ENCODE assay signal across 19 cellular contexts in genomic region chr15:68721886-68722285, GRCh38.
DNase-seq lines count a peak whose midpoint lies in the region; TF ChIP-seq lines count a peak whose summit lies in the region.
"Had no signal": no experiment of that assay in that cellular context is flagged by ENCODE, and none has a peak within 500 bp of the region (broad histone marks: within the 10 kb centered on the region; RNA-seq: fewer than 3 reads in every experiment).

No MANE protein-coding gene starts in this region.

- H3K79me1 ChIP-seq in mesendoderm (ENCODE audit: low read length) = no peaks in the 10 kb centered on the region

- H3K36me3 Mint-ChIP-seq in neural progenitor cell = peaks cover 4% of the 10 kb centered on the region
- H3K36me3 Mint-ChIP-seq: CD8-positive, alpha-beta T cell had no signal

- H3K27ac ChIP-seq in neural progenitor cell (no peak overlapping the region), substantia nigra (ENCODE audit: low read depth, low read length, poor library complexity, severe bottlenecking) (peak overlapping the region; percentile 8), mesendoderm (ENCODE audit: low read depth, low read length) (no peak overlapping the region)
- H3K27ac ChIP-seq: 22Rv1; A549; BLaER1 treated with 17β-estradiol and CSF1 and Interleukin-3, amounts not matched to agents 10 nM and 100 nM; C4-2B had no signal

- H3K36me3 ChIP-seq in neural progenitor cell = no peaks in the 10 kb centered on the region
- H3K36me3 ChIP-seq in mesendoderm (ENCODE audit: control insufficient read depth, insufficient read depth, low read length) = no peaks in the 10 kb centered on the region

- peaks cover 4% of the 10 kb centered on the region for H3K27me3 Mint-ChIP-seq in neural progenitor cell (ENCODE audit: insufficient read depth, low read depth)

- H3K79me2 ChIP-seq in neural progenitor cell (ENCODE audit: low read depth) = no peaks in the 10 kb centered on the region
- no peaks in the 10 kb centered on the region for H3K79me2 ChIP-seq in mesendoderm (ENCODE audit: control insufficient read depth, insufficient read depth, low read length)

- no peak overlapping the region for H3K23ac ChIP-seq in mesendoderm (ENCODE audit: low read length)

- no peak overlapping the region for H2AFZ ChIP-seq in neural progenitor cell (replicated peaks)

- H2BK120ac ChIP-seq in mesendoderm (ENCODE audit: low read depth, low read length) = no peak overlapping the region

- no peak overlapping the region for H4K5ac ChIP-seq in mesendoderm (ENCODE audit: low read length)

- no peaks in the 10 kb centered on the region for H3K4me1 ChIP-seq in neural progenitor cell
- H3K4me1 ChIP-seq in mesendoderm (ENCODE audit: control insufficient read depth, low read depth, low read length) = no peaks in the 10 kb centered on the region
- H3K4me1 ChIP-seq: A549, Caco-2 had no signal

- no peak overlapping the region for H3K56ac ChIP-seq in mesendoderm (ENCODE audit: low read length)

- H3K4me1 Mint-ChIP-seq in neural progenitor cell = peaks cover 6% of the 10 kb centered on the region
- H3K4me1 Mint-ChIP-seq: B cell had no signal

- no peak for TF ChIP-seq CTCF in neural progenitor cell (IDR thresholded peaks at IDR 0.05)

- H2AK5ac ChIP-seq in mesendoderm (ENCODE audit: low read length) = no peak overlapping the region

- in situ Hi-C loops in SK-MEL-5 (cut with HindIII; ENCODE audit: low pct_unique_long_range_greater_than_20kb, low sequenced_read_pairs) = no loop called here

- H3K9ac ChIP-seq in neural progenitor cell (no peak overlapping the region), mesendoderm (ENCODE audit: low read length) (no peak overlapping the region)
- H3K9ac ChIP-seq: BLaER1 treated with 17β-estradiol and CSF1 and Interleukin-3, amounts not matched to agents 10 nM and 100 nM had no signal

- H3K9me3 Mint-ChIP-seq in neural progenitor cell = no peaks in the 10 kb centered on the region
- H3K9me3 Mint-ChIP-seq: CD4-positive, alpha-beta T cell; CD8-positive, alpha-beta T cell had no signal

- peak; percentile 56 for DNase-seq in SK-MEL-5 (ENCODE audit: low read depth, low spot score)
- DNase-seq in foreskin melanocyte = peak; percentile 11
- DNase-seq in neural progenitor cell (ENCODE audit: low spot score) = no peak
- no peak for DNase-seq in substantia nigra (lab: John Stamatoyannopoulos, UW)
- no peak for DNase-seq in NCI-H524 (lab: John Stamatoyannopoulos, UW)
- no peak for DNase-seq in NOMO-1 treated with DMSO at 0.1 percent for 48 hours (lab: John Stamatoyannopoulos, UW; ENCODE audit: unreplicated experiment)
- DNase-seq in mesendoderm = no peak
- DNase-seq: AML-193; Caco-2; Calu3; CD4-positive, alpha-beta T cell; CD8-positive, alpha-beta T cell; DMS79 treated with DMSO at 0.1 percent for 48 hours; GF-D8 had no signal

- H3K27me3 ChIP-seq in neural progenitor cell = no peaks in the 10 kb centered on the region
- H3K27me3 ChIP-seq in mesendoderm (ENCODE audit: insufficient read depth, low read length, poor library complexity) = no peaks in the 10 kb centered on the region
- H3K27me3 ChIP-seq: BLaER1 treated with 17β-estradiol and CSF1 and Interleukin-3, amounts not matched to agents 10 nM and 100 nM had no signal

- no peak overlapping the region for H3K18ac ChIP-seq in mesendoderm (ENCODE audit: low read length)

- H4K8ac ChIP-seq in mesendoderm (ENCODE audit: low read depth, low read length) = no peak overlapping the region

- H3K4me3 Mint-ChIP-seq in neural progenitor cell = no peak overlapping the region
- H3K4me3 Mint-ChIP-seq: B cell; CD4-positive, alpha-beta T cell; CD8-positive, alpha-beta T cell had no signal

- no peaks in the 10 kb centered on the region for H3F3A ChIP-seq in neural progenitor cell (ENCODE audit: low read depth)

- peak overlapping the region; percentile 18 for H3K27ac Mint-ChIP-seq in neural progenitor cell
- H3K27ac Mint-ChIP-seq: B cell; CD4-positive, alpha-beta T cell; CD8-positive, alpha-beta T cell had no signal

- H2BK15ac ChIP-seq in mesendoderm (replicated peaks; ENCODE audit: low read depth) = no peak overlapping the region

- H3K9me3 ChIP-seq in neural progenitor cell (ENCODE audit: low read depth) = no peaks in the 10 kb centered on the region
- H3K9me3 ChIP-seq: A549; BLaER1 treated with 17β-estradiol and CSF1 and Interleukin-3, amounts not matched to agents 10 nM and 100 nM; Caco-2 had no signal

- H3K4me3 ChIP-seq in neural progenitor cell = no peak overlapping the region
- no peak overlapping the region for H3K4me3 ChIP-seq in mesendoderm (ENCODE audit: low read length)
- H3K4me3 ChIP-seq: A549; BLaER1 treated with 17β-estradiol and CSF1 and Interleukin-3, amounts not matched to agents 10 nM and 100 nM had no signal

- no peaks in the 10 kb centered on the region for H4K20me1 ChIP-seq in neural progenitor cell (ENCODE audit: low read depth)
- H4K20me1 ChIP-seq: BLaER1 treated with 17β-estradiol and CSF1 and Interleukin-3, amounts not matched to agents 10 nM and 100 nM had no signal

- no peak overlapping the region for H3K4me2 ChIP-seq in neural progenitor cell
- H3K4me2 ChIP-seq in mesendoderm (ENCODE audit: low read length) = no peak overlapping the region
- H3K4me2 ChIP-seq: A549; BLaER1 treated with 17β-estradiol and CSF1 and Interleukin-3, amounts not matched to agents 10 nM and 100 nM had no signal

- H3K4ac ChIP-seq in mesendoderm (ENCODE audit: low read depth, low read length) = no peak overlapping the region

- WGBS in mesendoderm (ENCODE audit: extremely low coverage, insufficient coverage, low lambda C conversion rate) = no CpG with 5 or more reads among the region's 5 CpGs

- no peak overlapping the region for H2BK5ac ChIP-seq in mesendoderm (ENCODE audit: low read length)

Comparison
In these comparisons a context has a peak if more than half of its experiments do, and no peak if none do; other contexts are left out.
1. DNase-seq: peak in SK-MEL-5 (single experiment) and foreskin melanocyte (single experiment); none in neural progenitor cell (single experiment), substantia nigra (0 of 49), NCI-H524 (0 of 2), NOMO-1 treated with DMSO at 0.1 percent for 48 hours (single experiment) and mesendoderm (single experiment).